ENCODE assay signal across 12 cellular contexts in genomic region chr11:66101055-66101454, GRCh38. TPM values are rescaled to one million over a fixed set of nuclear protein-coding genes. Genes with fewer than 3 reads are reported as not detected.
A peak's percentile ranks its signal among the peaks of the same experiment; 100 is the strongest.
DNase-seq lines count a peak whose midpoint lies in the region; ATAC-seq, FAIRE-seq and TF ChIP-seq lines count a peak whose summit lies in the region.
"Had no signal": no experiment of that assay in that cellular context is flagged by ENCODE, and none has a peak within 500 bp of the region (broad histone marks: within the 10 kb centered on the region; RNA-seq: fewer than 3 reads in every experiment).

No MANE protein-coding gene starts in this region.

- no peak overlapping the region for H3K4me3 ChIP-seq in pancreas
- H3K4me3 ChIP-seq: cardiac muscle cell had no signal

- no peaks in the 10 kb centered on the region for H3K36me3 ChIP-seq in pancreas
- H3K36me3 ChIP-seq: cardiac muscle cell had no signal

- H3K4me1 Mint-ChIP-seq in activated CD4-positive, alpha-beta T cell treated with anti-CD3 and anti-CD28 coated beads for 36 hours = peaks cover 71% of the 10 kb centered on the region
- peaks cover 71% of the 10 kb centered on the region for H3K4me1 Mint-ChIP-seq in activated naive CD8-positive, alpha-beta T cell treated with anti-CD3 and anti-CD28 coated beads for 36 hours

- CTCF ChIA-PET in activated CD4-positive, alpha-beta T cell treated with anti-CD3 and anti-CD28 coated beads for 36 hours (lab: Charles Lee) = interaction anchor here (1.0 to 2.2 kb wide), 6 partner anchors 9 to 117 kb away, joined by 3 to 9 read pairs (median 4); no protein-coding TSS in a partner anchor

- TF ChIP-seq CTCF in pancreas (IDR thresholded peaks at IDR 0.05) = no peak

- intact Hi-C loops in activated CD4-positive, alpha-beta T cell treated with anti-CD3 and anti-CD28 coated beads for 36 hours (cut with DNase I, micrococcal nuclease) = loop anchor here in 1 of 2 experiments (2.0 kb wide), 1 partner anchor 22 kb away; no protein-coding TSS in a partner anchor
- intact Hi-C loops in pancreas (cut with DNase I) = no loop called here

- H3K36me3 Mint-ChIP-seq in activated CD4-positive, alpha-beta T cell treated with anti-CD3 and anti-CD28 coated beads for 36 hours (ENCODE audit: low read depth) = peaks cover 20% of the 10 kb centered on the region
- peaks cover 25% of the 10 kb centered on the region for H3K36me3 Mint-ChIP-seq in activated naive CD8-positive, alpha-beta T cell treated with anti-CD3 and anti-CD28 coated beads for 36 hours

- WGBS in pancreas, 2 donors = 73% methylated on average over 3 of the region's 3 CpGs

- H3K27ac ChIP-seq in pancreas = peak overlapping the region in 3 of 4 donors; percentile 24 to 44 (median 28)
- H3K27ac ChIP-seq: cardiac muscle cell had no signal

- no peaks in the 10 kb centered on the region for H3K27me3 ChIP-seq in pancreas
- H3K27me3 ChIP-seq: cardiac muscle cell had no signal

- peak overlapping the region; percentile 70 for H3K4me3 Mint-ChIP-seq in activated CD4-positive, alpha-beta T cell treated with anti-CD3 and anti-CD28 coated beads for 36 hours
- peak overlapping the region; percentile 82 for H3K4me3 Mint-ChIP-seq in activated naive CD8-positive, alpha-beta T cell treated with anti-CD3 and anti-CD28 coated beads for 36 hours

- ATAC-seq in activated CD4-positive, alpha-beta T cell treated with anti-CD3 and anti-CD28 coated beads for 36 hours = peak; percentile 55
- peak; percentile 18 for ATAC-seq in HG03135 (IDR thresholded peaks at IDR 0.05; ENCODE audit: unreplicated experiment)
- no peak for ATAC-seq in pancreas

- no peaks in the 10 kb centered on the region for H3K27me3 Mint-ChIP-seq in activated CD4-positive, alpha-beta T cell treated with anti-CD3 and anti-CD28 coated beads for 36 hours
- no peaks in the 10 kb centered on the region for H3K27me3 Mint-ChIP-seq in activated naive CD8-positive, alpha-beta T cell treated with anti-CD3 and anti-CD28 coated beads for 36 hours

- DNase-seq in activated CD4-positive, alpha-beta T cell treated with anti-CD3 and anti-CD28 coated beads for 36 hours = no peak
- no peak for DNase-seq in activated CD4-positive, alpha-beta T cell treated with anti-CD3 and anti-CD28 coated beads, Interleukin-2, amount 50 U/mL, for 1 hour
- no peak for DNase-seq in activated naive CD8-positive, alpha-beta T cell treated with anti-CD3 and anti-CD28 coated beads for 36 hours
- DNase-seq in pancreas = no peak
- no peak for DNase-seq in COLO829 (ENCODE audit: low spot score)
- no peak for DNase-seq in DMS79 treated with DMSO at 0.1 percent for 48 hours (lab: John Stamatoyannopoulos, UW)
- DNase-seq in DMS79 (lab: John Stamatoyannopoulos, UW) = no peak
- DNase-seq: NCI-H1436 treated with DMSO at 0.1 percent for 48 hours; NK-92 treated with Interleukin-12 subunit alpha and Interleukin-12 subunit beta, amount 100 ng/mL, for 24 hours; SW 1271 had no signal

- POLR2A ChIA-PET in activated CD4-positive, alpha-beta T cell treated with anti-CD3 and anti-CD28 coated beads for 36 hours (lab: Charles Lee) = no interaction called here

- peak overlapping the region; percentile 94 for H3K27ac Mint-ChIP-seq in activated CD4-positive, alpha-beta T cell treated with anti-CD3 and anti-CD28 coated beads for 36 hours
- peak overlapping the region; percentile 98 for H3K27ac Mint-ChIP-seq in activated naive CD8-positive, alpha-beta T cell treated with anti-CD3 and anti-CD28 coated beads for 36 hours

- no peak for FAIRE-seq in pancreas (lab: Jason Lieb, UNC)

- H3K9me3 ChIP-seq in pancreas = no peaks in the 10 kb centered on the region

- no peaks in the 10 kb centered on the region for H3K9me3 Mint-ChIP-seq in activated CD4-positive, alpha-beta T cell treated with anti-CD3 and anti-CD28 coated beads for 36 hours (ENCODE audit: low read depth)
- peaks cover 2% of the 10 kb centered on the region for H3K9me3 Mint-ChIP-seq in activated naive CD8-positive, alpha-beta T cell treated with anti-CD3 and anti-CD28 coated beads for 36 hours

- peaks cover 4 to 14% (median 10%) of the 10 kb centered on the region in 3 donors for H3K4me1 ChIP-seq in pancreas

RNA-seq across cellular contexts. Expression of gene PACS1, which starts 31.0 kb away (rescaled TPM):
- total RNA-seq in activated CD4-positive, alpha-beta T cell treated with anti-CD3 and anti-CD28 coated beads for 36 hours = 10 to 100 TPM; 76.6 to 90.7 TPM
- 10 to 100 TPM; 58.4 to 61.4 TPM for total RNA-seq in activated naive CD8-positive, alpha-beta T cell treated with anti-CD3 and anti-CD28 coated beads for 36 hours
- total RNA-seq in pancreas = 10 to 100 TPM; 19.6 to 61.0 (median 28.8) TPM
- 10 to 100 TPM; 16.9 to 27.1 TPM for polyA plus RNA-seq in pancreas

RNA-seq across cellular contexts. Expression of gene SF3B2, which starts 48.9 kb away (rescaled TPM):
- total RNA-seq in activated CD4-positive, alpha-beta T cell treated with anti-CD3 and anti-CD28 coated beads for 36 hours = 100 to 1,000 TPM; 265 to 270 TPM
- total RNA-seq in activated naive CD8-positive, alpha-beta T cell treated with anti-CD3 and anti-CD28 coated beads for 36 hours = 100 to 1,000 TPM; 268 TPM
- total RNA-seq in pancreas = 100 to 1,000 TPM in 1 of 6 donors, 10 to 100 TPM in 5; 64.4 to 118 (median 83.3) TPM
- 10 to 100 TPM; 75.8 to 99.0 TPM for polyA plus RNA-seq in pancreas

RNA-seq across cellular contexts. Expression of gene GAL3ST3, which starts 52.1 kb away (rescaled TPM):
- total RNA-seq in activated CD4-positive, alpha-beta T cell treated with anti-CD3 and anti-CD28 coated beads for 36 hours = under 1 TPM; 0.51 to 0.69 TPM
- total RNA-seq in activated naive CD8-positive, alpha-beta T cell treated with anti-CD3 and anti-CD28 coated beads for 36 hours = under 1 TPM; 0.70 to 0.95 TPM
- under 1 TPM in 5 of 6 donors, not detected in 1; 0.20 to 0.83 (median 0.43) TPM for total RNA-seq in pancreas
- polyA plus RNA-seq in pancreas = 1 to 10 TPM in 1 of 2 donors, under 1 TPM in 1; 0.27 to 1.8 TPM

Comparison
In these comparisons a context has a peak if more than half of its experiments do, and no peak if none do; other contexts are left out.
1. ATAC-seq: peak in activated CD4-positive, alpha-beta T cell treated with anti-CD3 and anti-CD28 coated beads for 36 hours (single experiment) and HG03135 (single experiment); none in pancreas (0 of 4).